In genomic region chr14:74563233-74563585, GRCh38 we compare ENCODE assay signal across 2 cellular contexts.
TF ChIP-seq lines count a peak whose summit lies in the region.

No MANE protein-coding gene starts in this region.

TF ChIP-seq in HEK293, 187 proteins besides CTCF, POLR2A, EP300 and RAD21 (continues in another document):
- TF ChIP-seq BCL11A (tag by site-specific recombination; IDR thresholded peaks at IDR 0.05; ENCODE audit: low read depth) (no peak), ZNF660 (tag by site-specific recombination; IDR thresholded peaks at IDR 0.05) (0 out of 2 replicates have a peak, but pooled peaks have one; percentile 44), ZSCAN4 (tag by site-specific recombination; IDR thresholded peaks at IDR 0.05) (peak; percentile 64), ZNF621 (tag by site-specific recombination; IDR thresholded peaks at IDR 0.05) (no peak), MZF1 (tag by site-specific recombination; IDR thresholded peaks at IDR 0.05; ENCODE audit: borderline replicate concordance) (peak; percentile 95; the same call in 1 of the 2 replicates), ZNF133 (tag by site-specific recombination; IDR thresholded peaks at IDR 0.05) (no peak), KLF17 (tag by site-specific recombination; IDR thresholded peaks at IDR 0.05) (no peak), ZNF677 (tag by site-specific recombination; IDR thresholded peaks at IDR 0.05) (no peak), ZNF488 (tag by site-specific recombination; IDR thresholded peaks at IDR 0.05) (peak; percentile 68; the same call in 1 of the 2 replicates), BCL6B (tag by site-specific recombination; IDR thresholded peaks at IDR 0.05) (peak; percentile 33; the same call in 1 of the 2 replicates), ZBTB26 (tag by site-specific recombination; optimal IDR thresholded peaks at IDR 0.05) (no peak), GFI1B (tag by site-specific recombination; IDR thresholded peaks at IDR 0.05) (peak; percentile 59; the same call in 1 of the 2 replicates), FEZF1 (tag by site-specific recombination; IDR thresholded peaks at IDR 0.05) (peak; percentile 14; the same call in 1 of the 2 replicates), ZNF18 (tag by site-specific recombination; IDR thresholded peaks at IDR 0.05) (0 out of 2 replicates have a peak, but pooled peaks have one; percentile 23), OSR2 (tag by site-specific recombination; IDR thresholded peaks at IDR 0.05) (peak; percentile 59; the same call in 1 of the 2 replicates), ZBTB7A (tag by site-specific recombination; IDR thresholded peaks at IDR 0.05; ENCODE audit: low read depth) (no peak), ZNF776 (tag by site-specific recombination; IDR thresholded peaks at IDR 0.05; ENCODE audit: borderline replicate concordance) (no peak), OVOL3 (tag by site-specific recombination; IDR thresholded peaks at IDR 0.05) (no peak), ZNF10 (tag by site-specific recombination; IDR thresholded peaks at IDR 0.05) (no peak), PRDM6 (tag by site-specific recombination; IDR thresholded peaks at IDR 0.05) (peak; percentile 88), ZNF549 (tag by site-specific recombination; IDR thresholded peaks at IDR 0.05) (no peak)

TF ChIP-seq in SK-N-SH, 30 proteins besides CTCF, POLR2A, EP300 and RAD21:
- no peak for TF ChIP-seq RXRA (IDR thresholded peaks at IDR 0.05; ENCODE audit: borderline replicate concordance, low read depth)
- no peak for TF ChIP-seq MXI1 (IDR thresholded peaks at IDR 0.05; ENCODE audit: low read depth, low read length)
- TF ChIP-seq TCF12 (IDR thresholded peaks at IDR 0.05) = no peak
- TF ChIP-seq RCOR1 (IDR thresholded peaks at IDR 0.05; ENCODE audit: low read length) = no peak
- no peak for TF ChIP-seq SIN3A (IDR thresholded peaks at IDR 0.05; ENCODE audit: borderline replicate concordance, low read depth, low read length)
- TF ChIP-seq JUND (IDR thresholded peaks at IDR 0.05) = no peak
- TF ChIP-seq USF2 (IDR thresholded peaks at IDR 0.05; ENCODE audit: borderline replicate concordance, low read depth, low read length) = no peak
- no peak for TF ChIP-seq IRF3 (IDR thresholded peaks at IDR 0.05; ENCODE audit: low read depth, low read length)
- no peak for TF ChIP-seq CHD2 (IDR thresholded peaks at IDR 0.05; ENCODE audit: low read length, partially characterized antibody)
- TF ChIP-seq FOXJ3 (CRISPR knock-in tag; IDR thresholded peaks at IDR 0.05) = no peak
- TF ChIP-seq SMC3 (IDR thresholded peaks at IDR 0.05; ENCODE audit: low read depth, low read length) = no peak
- no peak for TF ChIP-seq PBX3 (IDR thresholded peaks at IDR 0.05)
- TF ChIP-seq POLR2AphosphoS5 (IDR thresholded peaks at IDR 0.05; ENCODE audit: low read depth, low read length) = no peak
- TF ChIP-seq ELF1 (IDR thresholded peaks at IDR 0.05) = no peak
- no peak for TF ChIP-seq MEF2A (IDR thresholded peaks at IDR 0.05; ENCODE audit: borderline replicate concordance, low read depth)
- TF ChIP-seq REST (IDR thresholded peaks at IDR 0.05; ENCODE audit: low read depth, low read length) = no peak
- TF ChIP-seq ZBTB33 (IDR thresholded peaks at IDR 0.05; ENCODE audit: borderline replicate concordance, low read depth) = no peak
- TF ChIP-seq TEAD4 (IDR thresholded peaks at IDR 0.05; ENCODE audit: borderline replicate concordance, insufficient read depth) = no peak
